1 cellular context compared by ENCODE assay signal in genomic region chr2:127650785-127651380, GRCh38.
TF ChIP-seq lines count a peak whose summit lies in the region.

No MANE protein-coding gene starts in this region.

TF ChIP-seq in IMR-90, 13 proteins besides CTCF, POLR2A, EP300 and RAD21:
- TF ChIP-seq CHD1 (IDR thresholded peaks at IDR 0.05; ENCODE audit: low read depth, low read length) (no peak), NFE2L2 (IDR thresholded peaks at IDR 0.05; ENCODE audit: low read depth, low read length) (no peak), ELK1 (IDR thresholded peaks at IDR 0.05; ENCODE audit: borderline replicate concordance, low read depth, low read length) (no peak), USF2 (IDR thresholded peaks at IDR 0.05; ENCODE audit: low read depth, low read length) (no peak), MXI1 (IDR thresholded peaks at IDR 0.05; ENCODE audit: borderline replicate concordance, low read depth, low read length) (no peak), BHLHE40 (IDR thresholded peaks at IDR 0.05; ENCODE audit: low read depth, low read length) (no peak), CEBPB (IDR thresholded peaks at IDR 0.05; ENCODE audit: low read depth, low read length) (no peak), RFX5 (IDR thresholded peaks at IDR 0.05; ENCODE audit: low read depth, low read length) (no peak), SMC3 (IDR thresholded peaks at IDR 0.05; ENCODE audit: low read depth, low read length) (no peak), FOS (IDR thresholded peaks at IDR 0.05; ENCODE audit: low read depth, low read length) (no peak), RCOR1 (IDR thresholded peaks at IDR 0.05; ENCODE audit: insufficient replicate concordance, low read length) (no peak), MAFK (IDR thresholded peaks at IDR 0.05; ENCODE audit: low read depth, low read length) (no peak), MAZ (IDR thresholded peaks at IDR 0.05; ENCODE audit: borderline replicate concordance, low read depth, low read length) (no peak)
